14 cellular contexts compared by ENCODE assay signal in genomic region chr4:156892695-156893211, GRCh38.
"Had no signal": no experiment of that assay in that cellular context is flagged by ENCODE, and none has a peak within 500 bp of the region (broad histone marks: within the 10 kb centered on the region; RNA-seq: fewer than 3 reads in every experiment).

No MANE protein-coding gene starts in this region.

- H3K9me3 ChIP-seq: breast epithelium, right atrium auricular region, tibial nerve, uterus had no signal

- H3K4me1 ChIP-seq: breast epithelium, right atrium auricular region, tibial nerve, uterus had no signal

- H3K36me3 ChIP-seq: breast epithelium, right atrium auricular region, tibial nerve, uterus had no signal

- H3K4me3 ChIP-seq: breast epithelium, right atrium auricular region, tibial nerve, uterus had no signal

- DNase-seq: activated naive CD4-positive, alpha-beta T cell treated with Interleukin-2 at 50 U/mL for 16 hours; aorta; endodermal cell; erythroblast; hypothalamus; nucleus accumbens; small intestine; stimulated activated CD4-positive, alpha-beta T cell treated with anti-CD3 and anti-CD28 coated beads, Interleukin-4, amount 100 ng/mL, for 24 hours; stimulated activated naive CD4-positive, alpha-beta T cell; T1000; uterus had no signal

- H3K27me3 ChIP-seq: breast epithelium, right atrium auricular region, tibial nerve, uterus had no signal

- H3K27ac ChIP-seq: breast epithelium, right atrium auricular region, tibial nerve, uterus had no signal
